1 cellular context compared by ENCODE assay signal in the genomic region with DNA sequence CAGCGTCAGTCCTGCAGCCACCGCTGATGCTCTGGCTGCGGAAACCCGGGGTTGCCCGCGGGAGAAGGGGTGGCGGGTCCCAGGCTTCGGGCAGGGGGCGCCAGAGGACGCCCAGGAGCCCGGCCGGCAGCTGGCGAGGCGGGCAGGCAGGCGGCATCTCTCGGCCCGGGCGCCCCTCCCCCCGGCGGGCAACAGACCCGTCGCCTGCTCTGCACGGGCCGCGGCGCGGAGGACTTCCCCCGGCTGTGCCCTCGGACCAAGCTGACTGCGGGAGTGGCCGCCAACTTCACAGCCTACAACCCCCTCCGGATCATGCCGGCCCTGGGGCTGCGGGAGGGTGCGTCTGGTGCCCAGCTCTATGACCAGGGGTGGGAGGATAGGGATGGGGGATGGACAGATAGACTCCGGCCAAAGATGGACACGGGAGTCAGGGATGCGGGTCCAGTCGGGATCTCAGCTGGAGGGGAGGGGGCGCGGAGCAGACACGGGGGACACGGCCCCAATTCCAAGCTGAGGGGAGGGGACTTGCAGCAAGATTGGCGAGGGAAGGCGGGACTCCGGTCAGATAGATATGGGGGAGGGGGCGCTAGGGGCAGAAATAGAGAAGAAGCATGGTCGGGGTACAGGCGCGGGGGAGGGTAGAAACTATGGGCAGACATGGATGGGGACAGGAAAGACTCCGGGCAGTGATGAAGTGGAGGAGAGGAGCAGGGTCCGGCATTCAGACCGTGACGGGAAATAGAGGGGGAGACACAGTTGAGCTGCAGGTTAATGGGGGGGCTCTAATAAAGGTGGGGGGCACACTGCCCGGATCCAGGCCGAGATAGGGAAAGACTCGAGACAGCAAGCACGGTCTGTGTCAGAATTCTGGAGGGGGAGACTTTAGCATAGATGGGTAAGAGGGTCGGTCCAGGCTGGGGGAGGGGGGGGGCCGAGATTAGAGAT.
A peak's percentile ranks its signal among the peaks of the same experiment; 100 is the strongest.
TF ChIP-seq lines count a peak whose summit lies in the region.

No MANE protein-coding gene starts in this region.

TF ChIP-seq in IMR-90, 13 proteins besides CTCF, POLR2A, EP300 and RAD21 (continued from another document):
- TF ChIP-seq, protein P1, sequence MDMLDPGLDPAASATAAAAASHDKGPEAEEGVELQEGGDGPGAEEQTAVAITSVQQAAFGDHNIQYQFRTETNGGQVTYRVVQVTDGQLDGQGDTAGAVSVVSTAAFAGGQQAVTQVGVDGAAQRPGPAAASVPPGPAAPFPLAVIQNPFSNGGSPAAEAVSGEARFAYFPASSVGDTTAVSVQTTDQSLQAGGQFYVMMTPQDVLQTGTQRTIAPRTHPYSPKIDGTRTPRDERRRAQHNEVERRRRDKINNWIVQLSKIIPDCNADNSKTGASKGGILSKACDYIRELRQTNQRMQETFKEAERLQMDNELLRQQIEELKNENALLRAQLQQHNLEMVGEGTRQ (IDR thresholded peaks at IDR 0.05; ENCODE audit: low read depth, low read length), result no peak
- peak; percentile 43 for TF ChIP-seq SMC3 (IDR thresholded peaks at IDR 0.05; ENCODE audit: low read depth, low read length)
- no peak for TF ChIP-seq CHD1 (IDR thresholded peaks at IDR 0.05; ENCODE audit: low read depth, low read length)
